ENCODE assay signal across 22 cellular contexts in genomic region chr2:136530154-136530553, GRCh38.
"Had no signal": no experiment of that assay in that cellular context is flagged by ENCODE, and none has a peak within 500 bp of the region (broad histone marks: within the 10 kb centered on the region; RNA-seq: fewer than 3 reads in every experiment).

No MANE protein-coding gene starts in this region.

- H3K27ac ChIP-seq: adrenal gland, breast epithelium, lower lobe of right lung, spleen, upper lobe of left lung had no signal

- H3K9me3 ChIP-seq: adrenal gland, breast epithelium, lower lobe of right lung, spleen, upper lobe of left lung had no signal

- H3K4me3 ChIP-seq: adrenal gland, breast epithelium, lower lobe of right lung, spleen, upper lobe of left lung had no signal

- H3K27me3 ChIP-seq: adrenal gland, breast epithelium, spleen, upper lobe of left lung had no signal

- ATAC-seq: activated T-cell treated with anti-CD3 and anti-CD28 coated beads, Interleukin-2, amount 50 U/mL, for 4 hours; esophagus mucosa; left lobe of liver; lower lobe of right lung; naive thymus-derived CD8-positive, alpha-beta T cell; stimulated activated naive CD8-positive, alpha-beta T cell treated with anti-CD3 and anti-CD28 coated beads, Interleukin-15, Interleukin-2, amounts not matched to agents 100 U/mL and 50 U/mL, for 24 hours; T-cell had no signal

- H3K4me1 Mint-ChIP-seq: central memory CD8-positive, alpha-beta T cell; mesothelial cell of epicardium; T-cell had no signal

- H3K4me1 ChIP-seq: adrenal gland, breast epithelium, lower lobe of right lung, spleen, upper lobe of left lung had no signal

- H3K9me3 Mint-ChIP-seq: activated T-cell treated with anti-CD3 and anti-CD28 coated beads, Interleukin-2, amount 50 U/mL, for 4 hours; activated T-helper 2 cell treated with anti-CD3 and anti-CD28 coated beads, Interferon-gamma antibody, Interleukin-2, Interleukin-4, amounts not matched to agents 10 μg/mL and 5 μg/mL and 100 μg/mL, durations not matched to agents 14 hours and 24 hours and 36 hours; central memory CD8-positive, alpha-beta T cell; mesothelial cell of epicardium; T-helper 2 cell treated with Interferon-gamma antibody and Interleukin-4, amounts not matched to agents 5 μg/mL and 100 μg/mL, for 36 hours had no signal

- DNase-seq: activated CD4-positive, alpha-beta T cell treated with anti-CD3 and anti-CD28 coated beads, Interleukin-2, amount 50 U/mL, for 4 hours; activated CD8-positive, alpha-beta memory T cell treated with anti-CD3 and anti-CD28 coated beads, Interleukin-2, amount 50 U/mL, for 48 hours; activated naive CD4-positive, alpha-beta T cell; activated T-cell treated with anti-CD3 and anti-CD28 coated beads, Interleukin-2, amount 50 U/mL, for 4 hours; adrenal gland; effector memory CD4-positive, alpha-beta T cell; kidney; lower lobe of right lung; naive thymus-derived CD8-positive, alpha-beta T cell; spleen; stimulated activated CD4-positive, alpha-beta T cell treated with anti-CD3 and anti-CD28 coated beads, Interleukin-4, amount 100 ng/mL, for 4 hours; stimulated activated naive CD8-positive, alpha-beta T cell treated with anti-CD3 and anti-CD28 coated beads, Interleukin-15, Interleukin-2, amounts not matched to agents 100 U/mL and 50 U/mL, for 24 hours; T-cell; upper lobe of left lung had no signal

- H3K27ac Mint-ChIP-seq: activated naive CD8-positive, alpha-beta T cell; activated T-helper 2 cell treated with anti-CD3 and anti-CD28 coated beads, Interferon-gamma antibody, Interleukin-2, Interleukin-4, amounts not matched to agents 10 μg/mL and 5 μg/mL and 100 μg/mL, durations not matched to agents 14 hours and 24 hours and 36 hours; mesothelial cell of epicardium; naive thymus-derived CD8-positive, alpha-beta T cell; T-cell; T-helper 2 cell treated with Interferon-gamma antibody and Interleukin-4, amounts not matched to agents 5 μg/mL and 100 μg/mL, for 36 hours had no signal

- H3K36me3 Mint-ChIP-seq: activated naive CD8-positive, alpha-beta T cell; mesothelial cell of epicardium; naive thymus-derived CD8-positive, alpha-beta T cell; T-cell had no signal

- H3K4me3 Mint-ChIP-seq: activated naive CD8-positive, alpha-beta T cell; activated T-cell treated with anti-CD3 and anti-CD28 coated beads, Interleukin-2, amount 50 U/mL, for 4 hours; central memory CD8-positive, alpha-beta T cell; mesothelial cell of epicardium; naive thymus-derived CD8-positive, alpha-beta T cell; T-cell; T-helper 2 cell treated with Interferon-gamma antibody and Interleukin-4, amounts not matched to agents 5 μg/mL and 100 μg/mL, for 36 hours had no signal

- H3K36me3 ChIP-seq: adrenal gland, breast epithelium, lower lobe of right lung, spleen, upper lobe of left lung had no signal
